In genomic region chr17:20291853-20292252, GRCh38 we compare ENCODE assay signal across 23 cellular contexts.
"Had no signal": no experiment of that assay in that cellular context is flagged by ENCODE, and none has a peak within 500 bp of the region (broad histone marks: within the 10 kb centered on the region; RNA-seq: fewer than 3 reads in every experiment).

No MANE protein-coding gene starts in this region.

- H3K4me1 Mint-ChIP-seq: activated T-helper 17 cell treated with anti-CD3 and anti-CD28 coated beads, Interleukin-2, amount 50 U/mL, for 72 hours; stimulated activated naive B cell treated with anti-CD40 and anti-IgM and Interleukin-4, amounts not matched to agents 10 μg/mL and 1 μg/mL and 100 μg/mL, for 72 hours had no signal

- ATAC-seq: activated naive CD4-positive, alpha-beta T cell treated with anti-CD3 and anti-CD28 coated beads, Interleukin-2, amount 50 U/mL, for 72 hours; activated T-helper 17 cell treated with anti-CD3 and anti-CD28 coated beads, Interleukin-2, amount 50 U/mL, for 72 hours; esophagus mucosa; stimulated activated naive B cell treated with anti-CD40 and anti-IgM and Interleukin-4, amounts not matched to agents 10 μg/mL and 1 μg/mL and 100 μg/mL, for 72 hours had no signal

- H3K79me2 ChIP-seq: hepatocyte had no signal

- H3K4me3 ChIP-seq: adrenal gland, hepatocyte, left ventricle myocardium inferior, sigmoid colon, smooth muscle cell, transverse colon, vagina had no signal

- H3K27me3 Mint-ChIP-seq: activated T-cell treated with anti-CD3 and anti-CD28 coated beads, Interleukin-2, amount 50 U/mL, for 24 hours; activated T-helper 17 cell treated with anti-CD3 and anti-CD28 coated beads, Interleukin-2, amount 50 U/mL, for 72 hours; stimulated activated naive B cell treated with anti-CD40 and anti-IgM and Interleukin-4, amounts not matched to agents 10 μg/mL and 1 μg/mL and 100 μg/mL, for 72 hours had no signal

- H3K4me3 Mint-ChIP-seq: activated T-cell treated with anti-CD3 and anti-CD28 coated beads, Interleukin-2, amount 50 U/mL, for 24 hours; activated T-helper 17 cell treated with anti-CD3 and anti-CD28 coated beads, Interleukin-2, amount 50 U/mL, for 72 hours; stimulated activated naive B cell treated with anti-CD40 and anti-IgM and Interleukin-4, amounts not matched to agents 10 μg/mL and 1 μg/mL and 100 μg/mL, for 72 hours; T-helper 1 cell treated with Interleukin-12 subunit alpha and Interleukin-12 subunit beta and Interleukin-4 antibody, amounts not matched to agents 30 μg/mL and 1 μg/mL, for 36 hours had no signal

- H3K36me3 ChIP-seq: adrenal gland, left ventricle myocardium inferior, sigmoid colon, transverse colon, vagina had no signal

- H3K4me1 ChIP-seq: adrenal gland, left ventricle myocardium inferior, sigmoid colon, transverse colon, vagina had no signal

- H2AFZ ChIP-seq: hepatocyte had no signal

- H3K4me2 ChIP-seq: hepatocyte, smooth muscle cell had no signal

- H3K27ac Mint-ChIP-seq: activated T-cell treated with anti-CD3 and anti-CD28 coated beads, Interleukin-2, amount 50 U/mL, for 24 hours; activated T-helper 17 cell treated with anti-CD3 and anti-CD28 coated beads, Interleukin-2, amount 50 U/mL, for 72 hours; stimulated activated naive B cell treated with anti-CD40 and anti-IgM and Interleukin-4, amounts not matched to agents 10 μg/mL and 1 μg/mL and 100 μg/mL, for 72 hours; T-helper 1 cell treated with Interleukin-12 subunit alpha and Interleukin-12 subunit beta and Interleukin-4 antibody, amounts not matched to agents 30 μg/mL and 1 μg/mL, for 36 hours had no signal

- H3K27me3 ChIP-seq: adrenal gland, hepatocyte, sigmoid colon, transverse colon, vagina had no signal

- H3K9me3 ChIP-seq: adrenal gland, sigmoid colon, transverse colon, vagina had no signal

- H3K27ac ChIP-seq: adrenal gland, hepatocyte, left ventricle myocardium inferior, sigmoid colon, transverse colon, vagina had no signal

- DNase-seq: activated CD4-positive, alpha-beta T cell treated with anti-CD3 and anti-CD28 coated beads, Interleukin-2, amount 50 U/mL, for 4 hours; activated CD8-positive, alpha-beta memory T cell treated with anti-CD3 and anti-CD28 coated beads for 24 hours; activated CD8-positive, alpha-beta memory T cell treated with anti-CD3 and anti-CD28 coated beads, Interleukin-2, amount 50 U/mL, for 4 hours; activated T-cell treated with anti-CD3 and anti-CD28 coated beads, Interleukin-2, amount 50 U/mL, for 24 hours; central memory CD4-positive, alpha-beta T cell; dermis blood vessel endothelial cell; effector memory CD4-positive, alpha-beta T cell; glutamatergic neuron; left ventricle myocardium inferior; posterior cingulate gyrus; sigmoid colon; stimulated activated CD4-positive, alpha-beta T cell treated with anti-CD3 and anti-CD28 coated beads, Interleukin-15, amount 100 ng/mL, for 24 hours; stimulated activated CD8-positive, alpha-beta memory T cell treated with anti-CD3 and anti-CD28 coated beads, Interleukin-4, amount 100 ng/mL, for 48 hours; stimulated activated naive B cell treated with anti-CD40 and anti-IgM and Interleukin-4, amounts not matched to agents 10 μg/mL and 1 μg/mL and 100 μg/mL, for 72 hours; transverse colon had no signal
